ENCODE assay signal across 25 cellular contexts in the genomic region with DNA sequence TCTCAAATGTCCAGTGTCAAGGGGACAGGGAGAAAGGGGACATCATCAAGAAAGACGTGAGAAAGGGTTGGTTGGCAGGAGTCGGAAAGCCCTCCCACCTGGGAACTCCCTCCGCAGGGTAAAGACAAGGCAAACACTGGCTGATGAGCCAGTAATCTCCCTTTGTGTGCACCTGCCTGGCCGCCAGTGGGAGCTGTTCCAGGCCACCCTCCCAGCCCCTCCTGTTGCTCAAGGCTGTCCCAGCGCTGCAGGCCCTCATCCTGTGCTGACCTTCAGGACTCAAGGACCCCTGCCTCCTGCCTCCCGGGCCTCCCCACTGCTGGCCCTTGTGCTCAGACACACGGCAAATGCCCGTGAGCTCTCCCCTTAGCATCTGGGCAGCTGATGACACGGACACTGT. TPM values are rescaled to one million over a fixed set of nuclear protein-coding genes. Genes with fewer than 3 reads are reported as not detected.
DNase-seq lines count a peak whose midpoint lies in the region; ATAC-seq, FAIRE-seq and TF ChIP-seq lines count a peak whose summit lies in the region.
"Had no signal": no experiment of that assay in that cellular context is flagged by ENCODE, and none has a peak within 500 bp of the region (broad histone marks: within the 10 kb centered on the region; RNA-seq: fewer than 3 reads in every experiment).

No MANE protein-coding gene starts in this region.

- no peaks in the 10 kb centered on the region for H3K27me3 ChIP-seq in Karpas-422 (ENCODE audit: low read length)
- peaks cover 37 to 68% of the 10 kb centered on the region in 2 experiments for H3K27me3 ChIP-seq in K562 (ENCODE audit: control insufficient read depth in 2 of 2, insufficient read depth in 2 of 2, low read length in 2 of 2)
- H3K27me3 ChIP-seq in neural progenitor cell: no peaks in the 10 kb centered on the region
- H3K27me3 ChIP-seq: upper lobe of right lung had no signal

- BruUV-seq in K562 (replicated peaks; lab: Mats Ljungman, UMichigan): no TSS peak

- TF ChIP-seq EP300 in K562 (IDR thresholded peaks at IDR 0.05; ENCODE audit: low read length): no peak

- H3K79me2 ChIP-seq in Karpas-422 (ENCODE audit: low read length) (no peaks in the 10 kb centered on the region), K562 (ENCODE audit: control insufficient read depth, insufficient read depth, low read length) (no peaks in the 10 kb centered on the region), neural progenitor cell (ENCODE audit: low read depth) (no peaks in the 10 kb centered on the region)

- H4K20me1 ChIP-seq in Karpas-422 (ENCODE audit: insufficient read depth, low read depth, low read length): no peaks in the 10 kb centered on the region
- 0 out of 2 replicates have a peak, but pooled peaks cover 2% of the 10 kb centered on the region for H4K20me1 ChIP-seq in K562 (replicated peaks; ENCODE audit: control insufficient read depth, insufficient read depth, low read length)
- no peaks in the 10 kb centered on the region for H4K20me1 ChIP-seq in neural progenitor cell (ENCODE audit: low read depth)

- no peak overlapping the region for H3K4me3 ChIP-seq in Karpas-422 (ENCODE audit: low read length)
- H3K4me3 ChIP-seq in K562: no peak overlapping the region
- H3K4me3 ChIP-seq in neural progenitor cell: no peak overlapping the region
- H3K4me3 ChIP-seq: prostate gland, upper lobe of right lung had no signal

- no peaks in the 10 kb centered on the region for H3K9me3 Mint-ChIP-seq in neural progenitor cell
- H3K9me3 Mint-ChIP-seq: CD8-positive, alpha-beta memory T cell had no signal

- H2AFZ ChIP-seq in Karpas-422 (ENCODE audit: low read length) (no peak overlapping the region), K562 (ENCODE audit: low read depth, low read length) (no peak overlapping the region), neural progenitor cell (replicated peaks) (no peak overlapping the region)

- peak in 1 of 2 experiments; percentile 39; a peak in 2 of 4 replicates for TF ChIP-seq RAD21 in K562 (CRISPR knock-in tag; conservative IDR thresholded peaks at IDR 0.05 in 1 of 2, IDR thresholded peaks at IDR 0.05 in 1 of 2)

- no peak overlapping the region for H3K4me3 Mint-ChIP-seq in neural progenitor cell
- H3K4me3 Mint-ChIP-seq: CD8-positive, alpha-beta memory T cell had no signal

- peaks cover 8% of the 10 kb centered on the region for H3K4me1 Mint-ChIP-seq in neural progenitor cell
- H3K4me1 Mint-ChIP-seq: CD8-positive, alpha-beta memory T cell; naive B cell had no signal

- no peak overlapping the region for H3K4me2 ChIP-seq in Karpas-422 (ENCODE audit: low read depth, low read length, poor library complexity, severe bottlenecking)
- H3K4me2 ChIP-seq in K562 (ENCODE audit: insufficient read depth, low read length): no peak overlapping the region
- no peak overlapping the region for H3K4me2 ChIP-seq in neural progenitor cell

- CTCF ChIA-PET in K562 (lab: Yijun Ruan, JAX; ENCODE audit: low intra/inter-chr PET ratio): no interaction called here

- no peak overlapping the region for H3K9ac ChIP-seq in Karpas-422 (ENCODE audit: low read length)
- H3K9ac ChIP-seq in K562 (ENCODE audit: insufficient read depth in 1 of 2, low read depth in 2 of 2, low read length in 2 of 2): no peak overlapping the region
- H3K9ac ChIP-seq in neural progenitor cell: no peak overlapping the region

- peaks cover 7% of the 10 kb centered on the region for H3K27me3 Mint-ChIP-seq in neural progenitor cell (ENCODE audit: insufficient read depth, low read depth)
- H3K27me3 Mint-ChIP-seq: naive B cell had no signal

- peaks cover 6% of the 10 kb centered on the region for H3F3A ChIP-seq in neural progenitor cell (ENCODE audit: low read depth)

- FAIRE-seq in K562 (lab: Jason Lieb, UNC): no peak
- no peak for FAIRE-seq in H54 (lab: Jason Lieb, UNC)
- FAIRE-seq: GM18507 had no signal

- ATAC-seq in K562 (peak; percentile 92), HG02973 (IDR thresholded peaks at IDR 0.05; ENCODE audit: unreplicated experiment) (no peak)
- ATAC-seq: upper lobe of right lung had no signal

- H3K9me3 ChIP-seq in Karpas-422 (ENCODE audit: low read length) (no peaks in the 10 kb centered on the region), K562 (replicated peaks; ENCODE audit: control insufficient read depth, insufficient read depth, low read depth, low read length) (no peaks in the 10 kb centered on the region; the same call in 1 of the 2 replicates), neural progenitor cell (ENCODE audit: low read depth) (no peaks in the 10 kb centered on the region)
- H3K9me3 ChIP-seq: prostate gland, upper lobe of right lung had no signal

- no peak overlapping the region for H3K27ac ChIP-seq in Karpas-422 (ENCODE audit: low read length)
- H3K27ac ChIP-seq in K562 (ENCODE audit: extremely low read depth, low read depth, low read length): no peak overlapping the region
- no peak overlapping the region for H3K27ac ChIP-seq in neural progenitor cell
- H3K27ac ChIP-seq: HL-60, prostate gland, upper lobe of right lung had no signal

- TF ChIP-seq CTCF in K562 (IDR thresholded peaks at IDR 0.05 in 2 of 3, conservative IDR thresholded peaks at IDR 0.05 in 1 of 3; ENCODE audit: insufficient read depth in 2 of 3, low read depth in 1 of 3, low read length in 3 of 3): peak; percentile 53 to 67 (median 56)
- TF ChIP-seq CTCF in neural progenitor cell (IDR thresholded peaks at IDR 0.05): peak; percentile 40

- no peaks in the 10 kb centered on the region for H3K4me1 ChIP-seq in Karpas-422 (ENCODE audit: low read length)
- H3K4me1 ChIP-seq in K562 (replicated peaks in 1 of 2; ENCODE audit: control insufficient read depth in 2 of 2, insufficient read depth in 2 of 2, low read length in 2 of 2): peaks cover 0 to 11% of the 10 kb centered on the region in 2 experiments; a peak in 2 of 5 replicates
- H3K4me1 ChIP-seq in neural progenitor cell: no peaks in the 10 kb centered on the region
- H3K4me1 ChIP-seq: prostate gland, upper lobe of right lung had no signal

- H3K9me2 ChIP-seq in Karpas-422 (replicated peaks; ENCODE audit: insufficient read depth, low read length): no peaks in the 10 kb centered on the region

- H3K36me3 Mint-ChIP-seq in neural progenitor cell: no peaks in the 10 kb centered on the region
- H3K36me3 Mint-ChIP-seq: CD8-positive, alpha-beta memory T cell; naive B cell had no signal

- intact Hi-C loops in K562 (cut with micrococcal nuclease): no loop called here

- DNase-seq in NCI-H345 (lab: John Stamatoyannopoulos, UW) (peak; percentile 56), NCI-H345 treated with DMSO at 0.1 percent for 48 hours (lab: John Stamatoyannopoulos, UW; ENCODE audit: unreplicated experiment) (no peak), Karpas-422 (peak; percentile 48), K562 (ENCODE audit: extremely low read depth in 1 of 4, low spot score in 3 of 4) (peak; percentile 33 to 58 (median 56)), neural progenitor cell (ENCODE audit: low spot score) (no peak), H54 (ENCODE audit: insufficient read length, low spot score) (no peak), COLO829 (ENCODE audit: low spot score) (no peak)
- DNase-seq: activated CD4-positive, CD25-positive, alpha-beta regulatory T cell treated with anti-CD3 and anti-CD28 coated beads, Interleukin-2, amount 50 U/mL, for 72 hours; activated CD8-positive, alpha-beta memory T cell treated with anti-CD3 and anti-CD28 coated beads, Interleukin-2, amount 50 U/mL, for 4 hours; activated naive CD4-positive, alpha-beta T cell treated with anti-CD3 and anti-CD28 coated beads, Interleukin-2, amount 50 U/mL, for 16 hours; CD8-positive, alpha-beta memory T cell; GF-D8; naive B cell; NCI-H510A; stimulated activated CD4-positive, alpha-beta T cell treated with anti-CD3 and anti-CD28 coated beads, Interleukin-12 subunit alpha, Interleukin-12 subunit beta, amount 100 ng/mL, for 4 hours; stimulated activated naive CD4-positive, alpha-beta T cell treated with Interleukin-2 at 50 U/mL for 16 hours; T-helper 1 cell; upper lobe of right lung had no signal

- in situ Hi-C loops in K562 (cut with MboI): no loop called here

- no peak overlapping the region for H3K27ac Mint-ChIP-seq in neural progenitor cell
- H3K27ac Mint-ChIP-seq: CD8-positive, alpha-beta memory T cell; naive B cell had no signal

- H3K36me3 ChIP-seq in Karpas-422 (ENCODE audit: insufficient read depth, low read length): no peaks in the 10 kb centered on the region
- H3K36me3 ChIP-seq in K562 (ENCODE audit: control insufficient read depth, insufficient read depth, low read length): no peaks in the 10 kb centered on the region
- H3K36me3 ChIP-seq in neural progenitor cell: no peaks in the 10 kb centered on the region
- H3K36me3 ChIP-seq: prostate gland, upper lobe of right lung had no signal

- WGBS in K562 (ENCODE audit: insufficient coverage, low coverage, missing lambda C conversion rate): 0% methylated on average over 9 of the region's 9 CpGs

- POLR2A ChIA-PET in K562 (lab: Yijun Ruan, JAX): interaction anchor here (0.6 to 2.6 kb wide), 3 partner anchors 9 to 405 kb away, joined by 3 to 10 read pairs (median 3); no protein-coding TSS in a partner anchor

- TF ChIP-seq POLR2A in K562 (conservative IDR thresholded peaks at IDR 0.05) (no peak), H54 (IDR thresholded peaks at IDR 0.05; ENCODE audit: low read depth, low read length) (no peak)

- no peaks in the 10 kb centered on the region for H3K9me1 ChIP-seq in K562 (ENCODE audit: control insufficient read depth, insufficient read depth, low read length)

RNA-seq across cellular contexts. Expression of gene FRMD1, which starts 7.4 kb away (rescaled TPM):
- not detected in 2 replicates for total RNA-seq in Karpas-422 (2014; rRNA removed; shearing (Covaris generic); ENCODE audit: low replicate concordance)
- not detected in 2 replicates for total RNA-seq in K562 (2011; cell fraction: chromatin; rRNA removed; ENCODE audit: low replicate concordance)
- not detected in 2 replicates for total RNA-seq in K562 (2011; cell fraction: nucleolus; rRNA removed)
- not detected in 2 replicates for total RNA-seq in K562 (2011; cell fraction: nucleoplasm; rRNA removed)
- 0.16 TPM in 1 of 2 replicates, not detected in the other for total RNA-seq in K562 (2014; rRNA removed)
- not detected in 2 replicates for total RNA-seq in K562 (2014; rRNA removed; fragmentation: Illumina TruSeq; extraction: Trizol)
- total RNA-seq in K562 (2015; rRNA removed; fragmentation: Illumina TruSeq; extraction: Trizol): 0.04 TPM in 1 of 2 replicates, not detected in the other
- total RNA-seq in K562 (2021): not detected in 2 replicates
- polyA plus RNA-seq in K562 (2011; rRNA removed): 0.01 TPM in 1 of 2 replicates, not detected in the other
- polyA plus RNA-seq in K562 (2011; cell fraction: cytosol; rRNA removed): 0.01 TPM in 2 replicates
- 0.04 TPM in 1 of 2 replicates, not detected in the other for polyA plus RNA-seq in K562 (2011; cell fraction: nucleus; rRNA removed)
- polyA plus RNA-seq in K562 (2012): 0.04 and 0.18 TPM in 2 replicates
- polyA plus RNA-seq in K562 (2014; fragmentation: Illumina TruSeq; extraction: Trizol): not detected in 2 replicates
- polyA plus RNA-seq in K562 (2014; fragmentation: Nextera tagmentation; extraction: Ambion mirVana): under 1 TPM in 1 of 2 experiments, not detected in 1; 0.01 TPM
- not detected in 2 replicates for polyA plus RNA-seq in K562 (2014; rRNA removed)
- not detected in 2 replicates for polyA minus RNA-seq in K562 (2011; rRNA and poly(A)+ RNA removed)
- not detected in 2 replicates for polyA minus RNA-seq in K562 (2011; cell fraction: cytosol; rRNA and poly(A)+ RNA removed)
- polyA minus RNA-seq in K562 (2011; cell fraction: nucleus; rRNA and poly(A)+ RNA removed): not detected in 2 replicates
- total RNA-seq in neural progenitor cell (ENCODE audit: low replicate concordance): 0.09 TPM in 1 of 2 replicates, not detected in the other
- total RNA-seq: A673; CD8-positive, alpha-beta memory T cell; LHCN-M2; RPMI7951 had no signal
- polyA plus RNA-seq: CD8-positive, alpha-beta memory T cell had no signal

Comparison
In these comparisons a context has a peak if more than half of its experiments do, and no peak if none do; other contexts are left out.
1. DNase-seq: peak in NCI-H345 (single experiment), Karpas-422 (single experiment) and K562 (4 of 4); none in NCI-H345 treated with DMSO at 0.1 percent for 48 hours (single experiment), neural progenitor cell (single experiment), H54 (single experiment) and COLO829 (single experiment).